28 cellular contexts compared by ENCODE assay signal in the genomic region with DNA sequence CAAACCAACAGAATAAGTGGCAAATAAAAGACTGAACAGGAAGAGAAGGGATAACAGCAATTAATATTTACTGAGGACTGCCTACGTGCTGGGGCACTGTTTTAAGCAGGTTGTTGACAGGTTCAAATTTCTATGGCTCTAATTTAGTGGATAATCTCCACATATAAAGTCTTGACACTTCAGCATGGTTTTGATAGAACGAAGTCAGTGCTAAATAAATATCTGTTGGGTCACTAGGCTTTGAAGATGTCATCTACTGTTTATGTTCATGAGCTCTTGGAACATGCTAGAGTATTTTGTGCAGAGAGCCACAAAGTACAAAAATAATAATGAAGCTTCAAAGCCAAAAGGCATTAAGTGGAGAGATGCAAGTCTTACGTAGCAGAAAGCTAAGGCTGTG.
"Had no signal": no experiment of that assay in that cellular context is flagged by ENCODE, and none has a peak within 500 bp of the region (broad histone marks: within the 10 kb centered on the region; RNA-seq: fewer than 3 reads in every experiment).

No MANE protein-coding gene starts in this region.

- DNase-seq: activated CD4-positive, alpha-beta memory T cell treated with anti-CD3 and anti-CD28 coated beads for 36 hours; activated CD4-positive, alpha-beta T cell treated with anti-CD3 and anti-CD28 coated beads, Interleukin-2, amount 10 ng/mL, durations not matched to agents 7 days and 5 days; activated CD4-positive, CD25-positive, alpha-beta regulatory T cell; activated CD8-positive, alpha-beta memory T cell treated with anti-CD3 and anti-CD28 coated beads, Interleukin-2, amount 50 U/mL, for 4 hours; activated naive CD8-positive, alpha-beta T cell treated with anti-CD3 and anti-CD28 coated beads, Interleukin-2, amount 50 U/mL, for 24 hours; activated T-cell treated with anti-CD3 and anti-CD28 coated beads, Interleukin-2, amount 50 U/mL, for 72 hours; amniotic stem cell; body of pancreas; central memory CD4-positive, alpha-beta T cell; Kasumi-1; KBM-7; NCI-H1105 treated with DMSO at 0.1 percent for 48 hours; NCI-H146; NCI-H187 treated with DMSO at 0.1 percent for 48 hours; NCI-H2081 treated with DMSO at 0.1 percent for 48 hours; NCI-H2227 treated with DMSO at 0.1 percent for 48 hours; NCI-H446 treated with DMSO at 0.1 percent for 48 hours; NCI-H526; NCI-H774; NK-92 treated with Interleukin-12 subunit alpha and Interleukin-12 subunit beta, amount 100 ng/mL, for 24 hours; SHP77; SW 1271; T-helper 17 cell had no signal

- H3K36me3 ChIP-seq: ascending aorta, SJSA1 had no signal

- H3K9me3 Mint-ChIP-seq: activated CD4-positive, alpha-beta memory T cell treated with anti-CD3 and anti-CD28 coated beads for 36 hours; activated CD4-positive, alpha-beta T cell treated with anti-CD3 and anti-CD28 coated beads, Interleukin-2, amount 10 ng/mL, durations not matched to agents 7 days and 5 days; activated naive CD4-positive, alpha-beta T cell treated with anti-CD3 and anti-CD28 coated beads, Interleukin-2, amount 50 U/mL, for 72 hours; activated naive CD8-positive, alpha-beta T cell treated with anti-CD3 and anti-CD28 coated beads, Interleukin-2, amount 50 U/mL, for 24 hours; activated T-cell treated with anti-CD3 and anti-CD28 coated beads, Interleukin-2, amount 50 U/mL, for 72 hours had no signal

- H3K4me3 Mint-ChIP-seq: activated CD4-positive, alpha-beta memory T cell treated with anti-CD3 and anti-CD28 coated beads for 36 hours; activated CD4-positive, alpha-beta T cell treated with anti-CD3 and anti-CD28 coated beads, Interleukin-2, amount 10 ng/mL, durations not matched to agents 7 days and 5 days; activated naive CD8-positive, alpha-beta T cell treated with anti-CD3 and anti-CD28 coated beads, Interleukin-2, amount 50 U/mL, for 24 hours; activated T-cell treated with anti-CD3 and anti-CD28 coated beads, Interleukin-2, amount 50 U/mL, for 72 hours; T-helper 17 cell had no signal

- H3K27me3 Mint-ChIP-seq: activated CD4-positive, alpha-beta memory T cell treated with anti-CD3 and anti-CD28 coated beads for 36 hours; activated CD4-positive, alpha-beta T cell treated with anti-CD3 and anti-CD28 coated beads, Interleukin-2, amount 10 ng/mL, durations not matched to agents 7 days and 5 days; activated naive CD8-positive, alpha-beta T cell treated with anti-CD3 and anti-CD28 coated beads, Interleukin-2, amount 50 U/mL, for 24 hours; T-helper 17 cell had no signal

- H3K4me3 ChIP-seq: ascending aorta, body of pancreas, SJSA1 had no signal

- H3K9me3 ChIP-seq: ascending aorta, body of pancreas, SJSA1 had no signal

- H3K36me3 Mint-ChIP-seq: activated naive CD4-positive, alpha-beta T cell treated with anti-CD3 and anti-CD28 coated beads, Interleukin-2, amount 50 U/mL, for 72 hours had no signal

- ATAC-seq: activated naive CD4-positive, alpha-beta T cell treated with anti-CD3 and anti-CD28 coated beads, Interleukin-2, amount 50 U/mL, for 72 hours; activated naive CD8-positive, alpha-beta T cell treated with anti-CD3 and anti-CD28 coated beads, Interleukin-2, amount 50 U/mL, for 24 hours; activated T-cell treated with anti-CD3 and anti-CD28 coated beads, Interleukin-2, amount 50 U/mL, for 72 hours; body of pancreas; SK-N-SH treated with all-trans-retinoic acid at 6 μM for 48 hours; T-helper 17 cell had no signal

- H3K27ac ChIP-seq: ascending aorta, body of pancreas, SJSA1, VCaP had no signal

- H3K4me1 ChIP-seq: ascending aorta had no signal

- H3K27me3 ChIP-seq: ascending aorta, body of pancreas, SJSA1 had no signal

- H3K27ac Mint-ChIP-seq: activated CD4-positive, alpha-beta memory T cell treated with anti-CD3 and anti-CD28 coated beads for 36 hours; activated CD4-positive, alpha-beta T cell treated with anti-CD3 and anti-CD28 coated beads, Interleukin-2, amount 10 ng/mL, durations not matched to agents 7 days and 5 days; activated naive CD4-positive, alpha-beta T cell treated with anti-CD3 and anti-CD28 coated beads, Interleukin-2, amount 50 U/mL, for 72 hours; activated naive CD8-positive, alpha-beta T cell treated with anti-CD3 and anti-CD28 coated beads, Interleukin-2, amount 50 U/mL, for 24 hours; activated T-cell treated with anti-CD3 and anti-CD28 coated beads, Interleukin-2, amount 50 U/mL, for 72 hours had no signal
